28 cellular contexts compared by ENCODE assay signal in the genomic region with DNA sequence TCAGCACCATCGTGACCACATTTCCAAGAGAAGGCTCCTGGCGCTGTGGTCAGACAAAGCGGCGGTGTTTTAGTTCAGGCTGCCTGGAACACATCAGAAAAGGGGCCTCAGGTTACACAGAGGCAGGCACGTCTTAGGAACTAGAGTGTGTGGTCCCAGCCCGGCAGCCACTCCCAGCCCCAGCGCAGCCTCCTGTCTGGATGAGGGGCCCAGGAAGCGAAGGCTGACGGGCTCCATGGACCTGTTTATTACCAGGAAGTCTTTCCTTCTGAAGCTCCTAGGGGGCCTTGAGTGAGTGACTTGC. TPM values are rescaled to one million over a fixed set of nuclear protein-coding genes. Genes with fewer than 3 reads are reported as not detected.
A peak's percentile ranks its signal among the peaks of the same experiment; 100 is the strongest.
DNase-seq lines count a peak whose midpoint lies in the region; ATAC-seq and TF ChIP-seq lines count a peak whose summit lies in the region.
"Had no signal": no experiment of that assay in that cellular context is flagged by ENCODE, and none has a peak within 500 bp of the region (broad histone marks: within the 10 kb centered on the region; RNA-seq: fewer than 3 reads in every experiment).

No MANE protein-coding gene starts in this region.

- peaks cover 6% of the 10 kb centered on the region for H3K27me3 Mint-ChIP-seq in stimulated activated naive CD8-positive, alpha-beta T cell treated with anti-CD3 and anti-CD28 coated beads, Interleukin-15, amount 100 ng/mL, for 72 hours
- peaks cover 6% of the 10 kb centered on the region for H3K27me3 Mint-ChIP-seq in neural progenitor cell (ENCODE audit: insufficient read depth, low read depth)

- no CpG with 5 or more reads among the region's 9 CpGs for WGBS in esophagus muscularis mucosa

- H3K4me3 ChIP-seq in esophagus muscularis mucosa (no peak overlapping the region), neural progenitor cell (no peak overlapping the region)
- H3K4me3 ChIP-seq: A549, SJCRH30 had no signal

- no peak for TF ChIP-seq POLR2A in esophagus muscularis mucosa (IDR thresholded peaks at IDR 0.05; ENCODE audit: low read depth)

- no peaks in the 10 kb centered on the region for H3K36me3 Mint-ChIP-seq in neural progenitor cell
- H3K36me3 Mint-ChIP-seq: CD8-positive, alpha-beta T cell had no signal

- TF ChIP-seq CTCF in esophagus muscularis mucosa (IDR thresholded peaks at IDR 0.05), result no peak
- no peak for TF ChIP-seq CTCF in neural progenitor cell (IDR thresholded peaks at IDR 0.05)

- DNase-seq in stimulated activated naive CD8-positive, alpha-beta T cell treated with anti-CD3 and anti-CD28 coated beads, Interleukin-15, Interleukin-2, amounts not matched to agents 100 U/mL and 50 U/mL, for 24 hours, result peak; percentile 2
- no peak for DNase-seq in stimulated activated naive CD8-positive, alpha-beta T cell treated with anti-CD3 and anti-CD28 coated beads, Interleukin-15, amount 100 ng/mL, for 72 hours
- peak; percentile 74 for DNase-seq in esophagus muscularis mucosa (ENCODE audit: extremely low spot score)
- DNase-seq in neural progenitor cell (ENCODE audit: low spot score), result peak; percentile 45
- DNase-seq in NCI-H128 (lab: John Stamatoyannopoulos, UW; ENCODE audit: unreplicated experiment), result no peak
- DNase-seq in NCI-H2107 treated with DMSO at 0.1 percent for 48 hours (lab: John Stamatoyannopoulos, UW; ENCODE audit: unreplicated experiment), result no peak
- DNase-seq: AML-193; Caco-2; DMS79; EL; GF-D8; Karpas-422; NCI-H1092 treated with DMSO at 0.1 percent for 48 hours; NCI-H146; NCI-H1930; NCI-H446 treated with DMSO at 0.1 percent for 48 hours; NCI-H526; NCI-H82; NK-92 treated with Interleukin-12 subunit alpha and Interleukin-12 subunit beta, amount 100 ng/mL, for 24 hours; PC-3 had no signal

- intact Hi-C loops in esophagus muscularis mucosa (cut with DNase I), result no loop called here

- peaks cover 12% of the 10 kb centered on the region in 2 donors for H3K9me3 Mint-ChIP-seq in stimulated activated naive CD8-positive, alpha-beta T cell treated with anti-CD3 and anti-CD28 coated beads, Interleukin-15, amount 100 ng/mL, for 72 hours
- peaks cover 14% of the 10 kb centered on the region for H3K9me3 Mint-ChIP-seq in neural progenitor cell

- H4K20me1 ChIP-seq in neural progenitor cell (ENCODE audit: low read depth), result no peaks in the 10 kb centered on the region

- no peak for ATAC-seq in stimulated activated naive CD8-positive, alpha-beta T cell treated with anti-CD3 and anti-CD28 coated beads, Interleukin-15, Interleukin-2, amounts not matched to agents 100 U/mL and 50 U/mL, for 24 hours
- ATAC-seq in stimulated activated naive CD8-positive, alpha-beta T cell treated with anti-CD3 and anti-CD28 coated beads, Interleukin-15, amount 100 ng/mL, for 72 hours, result no peak
- ATAC-seq in esophagus mucosa, result no peak
- ATAC-seq: A549; CD8-positive, alpha-beta T cell; HepG2; PC-3; Right ventricle myocardium inferior; SK-N-SH treated with all-trans-retinoic acid at 6 μM for 48 hours had no signal

- TF ChIP-seq EP300 in esophagus muscularis mucosa (IDR thresholded peaks at IDR 0.05), result no peak

- peaks cover 0 to 36% (median 0%) of the 10 kb centered on the region in 4 donors for H3K27me3 ChIP-seq in esophagus muscularis mucosa
- H3K27me3 ChIP-seq in neural progenitor cell, result no peaks in the 10 kb centered on the region

- H3K4me1 Mint-ChIP-seq in stimulated activated naive CD8-positive, alpha-beta T cell treated with anti-CD3 and anti-CD28 coated beads, Interleukin-15, amount 100 ng/mL, for 72 hours, result peaks cover 53% of the 10 kb centered on the region
- peaks cover 16% of the 10 kb centered on the region for H3K4me1 Mint-ChIP-seq in neural progenitor cell

- H3K4me2 ChIP-seq in neural progenitor cell, result no peak overlapping the region
- H3K4me2 ChIP-seq: A549 had no signal

- H3K36me3 ChIP-seq in esophagus muscularis mucosa (no peaks in the 10 kb centered on the region), neural progenitor cell (no peaks in the 10 kb centered on the region)
- H3K36me3 ChIP-seq: SJCRH30 had no signal

- no peak overlapping the region for H3K9ac ChIP-seq in neural progenitor cell

- H3K79me2 ChIP-seq in neural progenitor cell (ENCODE audit: low read depth), result no peaks in the 10 kb centered on the region

- no peak overlapping the region for H3K27ac Mint-ChIP-seq in stimulated activated naive CD8-positive, alpha-beta T cell treated with anti-CD3 and anti-CD28 coated beads, Interleukin-15, amount 100 ng/mL, for 72 hours
- H3K27ac Mint-ChIP-seq in neural progenitor cell, result no peak overlapping the region
- H3K27ac Mint-ChIP-seq: CD8-positive, alpha-beta T cell had no signal

- H3K9me3 ChIP-seq in esophagus muscularis mucosa (peaks cover 0 to 18% (median 10%) of the 10 kb centered on the region in 4 donors), neural progenitor cell (ENCODE audit: low read depth) (no peaks in the 10 kb centered on the region)
- H3K9me3 ChIP-seq: Caco-2 had no signal

- no peak overlapping the region for H3K27ac ChIP-seq in esophagus muscularis mucosa (replicated peaks in 1 of 4)
- no peak overlapping the region for H3K27ac ChIP-seq in neural progenitor cell
- H3K27ac ChIP-seq: A549, C4-2B, SJCRH30 had no signal

- H3K4me3 Mint-ChIP-seq in stimulated activated naive CD8-positive, alpha-beta T cell treated with anti-CD3 and anti-CD28 coated beads, Interleukin-15, amount 100 ng/mL, for 72 hours, result no peak overlapping the region
- no peak overlapping the region for H3K4me3 Mint-ChIP-seq in neural progenitor cell
- H3K4me3 Mint-ChIP-seq: CD8-positive, alpha-beta T cell had no signal

- peaks cover 11 to 14% (median 12%) of the 10 kb centered on the region in 4 donors for H3K4me1 ChIP-seq in esophagus muscularis mucosa
- H3K4me1 ChIP-seq in neural progenitor cell, result peaks cover 9% of the 10 kb centered on the region
- H3K4me1 ChIP-seq: A549, Caco-2, SJCRH30 had no signal

- peak overlapping the region; percentile 68 for H2AFZ ChIP-seq in neural progenitor cell (replicated peaks)

- no peaks in the 10 kb centered on the region for H3F3A ChIP-seq in neural progenitor cell (ENCODE audit: low read depth)

RNA-seq across cellular contexts. Expression of a gene that starts 10.0 kb away (rescaled TPM):
- total RNA-seq in esophagus muscularis mucosa, result under 1 TPM in 2 of 4 donors, not detected in 2; 0.29 to 0.42 TPM
- total RNA-seq in neural progenitor cell (ENCODE audit: low replicate concordance), result not detected in 2 replicates
- total RNA-seq in esophagus mucosa, result 0.20 TPM
- total RNA-seq: Caco-2, HepG2, Right ventricle myocardium inferior had no signal

Comparison
In these comparisons a context has a peak if more than half of its experiments do, and no peak if none do; other contexts are left out.
1. DNase-seq: peak in stimulated activated naive CD8-positive, alpha-beta T cell treated with anti-CD3 and anti-CD28 coated beads, Interleukin-15, Interleukin-2, amounts not matched to agents 100 U/mL and 50 U/mL, for 24 hours (single experiment), esophagus muscularis mucosa (single experiment) and neural progenitor cell (single experiment); none in stimulated activated naive CD8-positive, alpha-beta T cell treated with anti-CD3 and anti-CD28 coated beads, Interleukin-15, amount 100 ng/mL, for 72 hours (0 of 2), NCI-H128 (single experiment) and NCI-H2107 treated with DMSO at 0.1 percent for 48 hours (single experiment).